1 cellular context compared by ENCODE assay signal in genomic region chr12:94207467-94208432, GRCh38.
TF ChIP-seq lines count a peak whose summit lies in the region.

No MANE protein-coding gene starts in this region.

TF ChIP-seq in GM12878, 131 proteins besides CTCF, POLR2A, EP300 and RAD21 (continued from another document and continues in another):
- TF ChIP-seq, protein P1, sequence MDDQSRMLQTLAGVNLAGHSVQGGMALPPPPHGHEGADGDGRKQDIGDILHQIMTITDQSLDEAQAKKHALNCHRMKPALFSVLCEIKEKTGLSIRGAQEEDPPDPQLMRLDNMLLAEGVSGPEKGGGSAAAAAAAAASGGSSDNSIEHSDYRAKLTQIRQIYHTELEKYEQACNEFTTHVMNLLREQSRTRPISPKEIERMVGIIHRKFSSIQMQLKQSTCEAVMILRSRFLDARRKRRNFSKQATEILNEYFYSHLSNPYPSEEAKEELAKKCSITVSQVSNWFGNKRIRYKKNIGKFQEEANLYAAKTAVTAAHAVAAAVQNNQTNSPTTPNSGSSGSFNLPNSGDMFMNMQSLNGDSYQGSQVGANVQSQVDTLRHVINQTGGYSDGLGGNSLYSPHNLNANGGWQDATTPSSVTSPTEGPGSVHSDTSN (IDR thresholded peaks at IDR 0.05; ENCODE audit: insufficient replicate concordance, low read depth, low read length), result peak; percentile 45
- TF ChIP-seq FOS (IDR thresholded peaks at IDR 0.05; ENCODE audit: borderline replicate concordance, extremely low read depth, insufficient read length), result no peak
- TF ChIP-seq KDM1A (IDR thresholded peaks at IDR 0.05; ENCODE audit: borderline replicate concordance), result no peak
- no peak; the same call in 1 of the 2 replicates for TF ChIP-seq BACH1 (IDR thresholded peaks at IDR 0.05; ENCODE audit: borderline replicate concordance)
- TF ChIP-seq RCOR1 (conservative IDR thresholded peaks at IDR 0.05; ENCODE audit: low read depth, low read length), result 0 out of 2 replicates have a peak, but pooled peaks have one; percentile 65
- TF ChIP-seq EGR1 (IDR thresholded peaks at IDR 0.05; ENCODE audit: borderline replicate concordance in 1 of 2, low read depth in 2 of 2, low read length in 2 of 2), result no peak
- no peak for TF ChIP-seq GATAD2B (conservative IDR thresholded peaks at IDR 0.05; ENCODE audit: low read depth)
- TF ChIP-seq GABPA (IDR thresholded peaks at IDR 0.05; ENCODE audit: low read depth), result peak; percentile 72
- TF ChIP-seq SREBF1 (IDR thresholded peaks at IDR 0.05; ENCODE audit: low read length), result no peak
- no peak for TF ChIP-seq SREBF2 (IDR thresholded peaks at IDR 0.05; ENCODE audit: low read length)
- TF ChIP-seq ZBTB11 (CRISPR knock-in tag; IDR thresholded peaks at IDR 0.05), result no peak
- TF ChIP-seq SUPT20H (IDR thresholded peaks at IDR 0.05; ENCODE audit: borderline replicate concordance, control insufficient read depth, low read depth, low read length), result no peak
- no peak for TF ChIP-seq BHLHE40 (IDR thresholded peaks at IDR 0.05; ENCODE audit: borderline replicate concordance in 1 of 2, low read depth in 2 of 2, low read length in 1 of 2)
- peak; percentile 87 for TF ChIP-seq NKRF (conservative IDR thresholded peaks at IDR 0.05)
- TF ChIP-seq SRF (IDR thresholded peaks at IDR 0.05; ENCODE audit: low read depth in 2 of 2, low read length in 2 of 2), result peak in 1 of 2 experiments; percentile 62; a peak in 1 of 4 replicates
- TF ChIP-seq, protein P2, sequence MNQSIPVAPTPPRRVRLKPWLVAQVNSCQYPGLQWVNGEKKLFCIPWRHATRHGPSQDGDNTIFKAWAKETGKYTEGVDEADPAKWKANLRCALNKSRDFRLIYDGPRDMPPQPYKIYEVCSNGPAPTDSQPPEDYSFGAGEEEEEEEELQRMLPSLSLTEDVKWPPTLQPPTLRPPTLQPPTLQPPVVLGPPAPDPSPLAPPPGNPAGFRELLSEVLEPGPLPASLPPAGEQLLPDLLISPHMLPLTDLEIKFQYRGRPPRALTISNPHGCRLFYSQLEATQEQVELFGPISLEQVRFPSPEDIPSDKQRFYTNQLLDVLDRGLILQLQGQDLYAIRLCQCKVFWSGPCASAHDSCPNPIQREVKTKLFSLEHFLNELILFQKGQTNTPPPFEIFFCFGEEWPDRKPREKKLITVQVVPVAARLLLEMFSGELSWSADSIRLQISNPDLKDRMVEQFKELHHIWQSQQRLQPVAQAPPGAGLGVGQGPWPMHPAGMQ (IDR thresholded peaks at IDR 0.05; ENCODE audit: borderline replicate concordance), result no peak
- TF ChIP-seq, protein P3, sequence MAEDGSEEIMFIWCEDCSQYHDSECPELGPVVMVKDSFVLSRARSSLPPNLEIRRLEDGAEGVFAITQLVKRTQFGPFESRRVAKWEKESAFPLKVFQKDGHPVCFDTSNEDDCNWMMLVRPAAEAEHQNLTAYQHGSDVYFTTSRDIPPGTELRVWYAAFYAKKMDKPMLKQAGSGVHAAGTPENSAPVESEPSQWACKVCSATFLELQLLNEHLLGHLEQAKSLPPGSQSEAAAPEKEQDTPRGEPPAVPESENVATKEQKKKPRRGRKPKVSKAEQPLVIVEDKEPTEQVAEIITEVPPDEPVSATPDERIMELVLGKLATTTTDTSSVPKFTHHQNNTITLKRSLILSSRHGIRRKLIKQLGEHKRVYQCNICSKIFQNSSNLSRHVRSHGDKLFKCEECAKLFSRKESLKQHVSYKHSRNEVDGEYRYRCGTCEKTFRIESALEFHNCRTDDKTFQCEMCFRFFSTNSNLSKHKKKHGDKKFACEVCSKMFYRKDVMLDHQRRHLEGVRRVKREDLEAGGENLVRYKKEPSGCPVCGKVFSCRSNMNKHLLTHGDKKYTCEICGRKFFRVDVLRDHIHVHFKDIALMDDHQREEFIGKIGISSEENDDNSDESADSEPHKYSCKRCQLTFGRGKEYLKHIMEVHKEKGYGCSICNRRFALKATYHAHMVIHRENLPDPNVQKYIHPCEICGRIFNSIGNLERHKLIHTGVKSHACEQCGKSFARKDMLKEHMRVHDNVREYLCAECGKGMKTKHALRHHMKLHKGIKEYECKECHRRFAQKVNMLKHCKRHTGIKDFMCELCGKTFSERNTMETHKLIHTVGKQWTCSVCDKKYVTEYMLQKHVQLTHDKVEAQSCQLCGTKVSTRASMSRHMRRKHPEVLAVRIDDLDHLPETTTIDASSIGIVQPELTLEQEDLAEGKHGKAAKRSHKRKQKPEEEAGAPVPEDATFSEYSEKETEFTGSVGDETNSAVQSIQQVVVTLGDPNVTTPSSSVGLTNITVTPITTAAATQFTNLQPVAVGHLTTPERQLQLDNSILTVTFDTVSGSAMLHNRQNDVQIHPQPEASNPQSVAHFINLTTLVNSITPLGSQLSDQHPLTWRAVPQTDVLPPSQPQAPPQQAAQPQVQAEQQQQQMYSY (CRISPR knock-in tag; IDR thresholded peaks at IDR 0.05), result no peak
- no peak for TF ChIP-seq ZSCAN29 (IDR thresholded peaks at IDR 0.05)
- TF ChIP-seq, protein P4, sequence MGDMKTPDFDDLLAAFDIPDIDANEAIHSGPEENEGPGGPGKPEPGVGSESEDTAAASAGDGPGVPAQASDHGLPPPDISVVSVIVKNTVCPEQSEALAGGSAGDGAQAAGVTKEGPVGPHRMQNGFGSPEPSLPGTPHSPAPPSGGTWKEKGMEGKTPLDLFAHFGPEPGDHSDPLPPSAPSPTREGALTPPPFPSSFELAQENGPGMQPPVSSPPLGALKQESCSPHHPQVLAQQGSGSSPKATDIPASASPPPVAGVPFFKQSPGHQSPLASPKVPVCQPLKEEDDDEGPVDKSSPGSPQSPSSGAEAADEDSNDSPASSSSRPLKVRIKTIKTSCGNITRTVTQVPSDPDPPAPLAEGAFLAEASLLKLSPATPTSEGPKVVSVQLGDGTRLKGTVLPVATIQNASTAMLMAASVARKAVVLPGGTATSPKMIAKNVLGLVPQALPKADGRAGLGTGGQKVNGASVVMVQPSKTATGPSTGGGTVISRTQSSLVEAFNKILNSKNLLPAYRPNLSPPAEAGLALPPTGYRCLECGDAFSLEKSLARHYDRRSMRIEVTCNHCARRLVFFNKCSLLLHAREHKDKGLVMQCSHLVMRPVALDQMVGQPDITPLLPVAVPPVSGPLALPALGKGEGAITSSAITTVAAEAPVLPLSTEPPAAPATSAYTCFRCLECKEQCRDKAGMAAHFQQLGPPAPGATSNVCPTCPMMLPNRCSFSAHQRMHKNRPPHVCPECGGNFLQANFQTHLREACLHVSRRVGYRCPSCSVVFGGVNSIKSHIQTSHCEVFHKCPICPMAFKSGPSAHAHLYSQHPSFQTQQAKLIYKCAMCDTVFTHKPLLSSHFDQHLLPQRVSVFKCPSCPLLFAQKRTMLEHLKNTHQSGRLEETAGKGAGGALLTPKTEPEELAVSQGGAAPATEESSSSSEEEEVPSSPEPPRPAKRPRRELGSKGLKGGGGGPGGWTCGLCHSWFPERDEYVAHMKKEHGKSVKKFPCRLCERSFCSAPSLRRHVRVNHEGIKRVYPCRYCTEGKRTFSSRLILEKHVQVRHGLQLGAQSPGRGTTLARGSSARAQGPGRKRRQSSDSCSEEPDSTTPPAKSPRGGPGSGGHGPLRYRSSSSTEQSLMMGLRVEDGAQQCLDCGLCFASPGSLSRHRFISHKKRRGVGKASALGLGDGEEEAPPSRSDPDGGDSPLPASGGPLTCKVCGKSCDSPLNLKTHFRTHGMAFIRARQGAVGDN (IDR thresholded peaks at IDR 0.05), result no peak; the same call in 1 of the 2 replicates
- TF ChIP-seq HDGF (IDR thresholded peaks at IDR 0.05), result no peak; the same call in 1 of the 2 replicates
- no peak for TF ChIP-seq RFX5 (IDR thresholded peaks at IDR 0.05; ENCODE audit: low read depth, low read length)
- no peak for TF ChIP-seq TCF3 (IDR thresholded peaks at IDR 0.05; ENCODE audit: borderline replicate concordance, insufficient read depth, low read depth, low read length)
- peak; percentile 47 for TF ChIP-seq TBL1XR1 (IDR thresholded peaks at IDR 0.05; ENCODE audit: low read depth, low read length)
- peak; percentile 22; the same call in 1 of the 2 replicates for TF ChIP-seq RUNX3 (IDR thresholded peaks at IDR 0.05; ENCODE audit: low read length)
- TF ChIP-seq IRF4 (IDR thresholded peaks at IDR 0.05; ENCODE audit: low read depth, low read length), result 0 out of 2 replicates have a peak, but pooled peaks have one; percentile 32
- no peak for TF ChIP-seq NR2C2 (IDR thresholded peaks at IDR 0.05; ENCODE audit: borderline replicate concordance, control insufficient read depth, insufficient read length, low read depth)
- TF ChIP-seq, protein P5, sequence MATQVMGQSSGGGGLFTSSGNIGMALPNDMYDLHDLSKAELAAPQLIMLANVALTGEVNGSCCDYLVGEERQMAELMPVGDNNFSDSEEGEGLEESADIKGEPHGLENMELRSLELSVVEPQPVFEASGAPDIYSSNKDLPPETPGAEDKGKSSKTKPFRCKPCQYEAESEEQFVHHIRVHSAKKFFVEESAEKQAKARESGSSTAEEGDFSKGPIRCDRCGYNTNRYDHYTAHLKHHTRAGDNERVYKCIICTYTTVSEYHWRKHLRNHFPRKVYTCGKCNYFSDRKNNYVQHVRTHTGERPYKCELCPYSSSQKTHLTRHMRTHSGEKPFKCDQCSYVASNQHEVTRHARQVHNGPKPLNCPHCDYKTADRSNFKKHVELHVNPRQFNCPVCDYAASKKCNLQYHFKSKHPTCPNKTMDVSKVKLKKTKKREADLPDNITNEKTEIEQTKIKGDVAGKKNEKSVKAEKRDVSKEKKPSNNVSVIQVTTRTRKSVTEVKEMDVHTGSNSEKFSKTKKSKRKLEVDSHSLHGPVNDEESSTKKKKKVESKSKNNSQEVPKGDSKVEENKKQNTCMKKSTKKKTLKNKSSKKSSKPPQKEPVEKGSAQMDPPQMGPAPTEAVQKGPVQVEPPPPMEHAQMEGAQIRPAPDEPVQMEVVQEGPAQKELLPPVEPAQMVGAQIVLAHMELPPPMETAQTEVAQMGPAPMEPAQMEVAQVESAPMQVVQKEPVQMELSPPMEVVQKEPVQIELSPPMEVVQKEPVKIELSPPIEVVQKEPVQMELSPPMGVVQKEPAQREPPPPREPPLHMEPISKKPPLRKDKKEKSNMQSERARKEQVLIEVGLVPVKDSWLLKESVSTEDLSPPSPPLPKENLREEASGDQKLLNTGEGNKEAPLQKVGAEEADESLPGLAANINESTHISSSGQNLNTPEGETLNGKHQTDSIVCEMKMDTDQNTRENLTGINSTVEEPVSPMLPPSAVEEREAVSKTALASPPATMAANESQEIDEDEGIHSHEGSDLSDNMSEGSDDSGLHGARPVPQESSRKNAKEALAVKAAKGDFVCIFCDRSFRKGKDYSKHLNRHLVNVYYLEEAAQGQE (IDR thresholded peaks at IDR 0.05; ENCODE audit: low read depth, low read length), result no peak; the same call in 1 of the 2 replicates
- TF ChIP-seq HDAC2 (IDR thresholded peaks at IDR 0.05), result no peak
- TF ChIP-seq FOXM1 (IDR thresholded peaks at IDR 0.05; ENCODE audit: low read depth, low read length), result peak; percentile 91
- TF ChIP-seq CBX5 (IDR thresholded peaks at IDR 0.05; ENCODE audit: low read depth), result peak; percentile 20; the same call in 1 of the 2 replicates
- TF ChIP-seq SMAD5 (IDR thresholded peaks at IDR 0.05; ENCODE audit: low read depth), result no peak
- TF ChIP-seq SIN3A (IDR thresholded peaks at IDR 0.05; ENCODE audit: low read depth, low read length), result peak; percentile 65; the same call in 1 of the 2 replicates
- TF ChIP-seq, protein P6, sequence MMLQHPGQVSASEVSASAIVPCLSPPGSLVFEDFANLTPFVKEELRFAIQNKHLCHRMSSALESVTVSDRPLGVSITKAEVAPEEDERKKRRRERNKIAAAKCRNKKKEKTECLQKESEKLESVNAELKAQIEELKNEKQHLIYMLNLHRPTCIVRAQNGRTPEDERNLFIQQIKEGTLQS (IDR thresholded peaks at IDR 0.05; ENCODE audit: borderline replicate concordance, extremely low read depth, low read depth, low read length), result no peak
- peak; percentile 26; the same call in 1 of the 2 replicates for TF ChIP-seq PAX5 (IDR thresholded peaks at IDR 0.05; ENCODE audit: borderline replicate concordance, low read depth, low read length)
- TF ChIP-seq ZZZ3 (IDR thresholded peaks at IDR 0.05; ENCODE audit: control insufficient read depth, insufficient read length, low read depth), result no peak
- no peak for TF ChIP-seq HDAC6 (IDR thresholded peaks at IDR 0.05; ENCODE audit: unreplicated experiment)
- no peak for TF ChIP-seq RAD51 (IDR thresholded peaks at IDR 0.05)
- TF ChIP-seq, protein P7, sequence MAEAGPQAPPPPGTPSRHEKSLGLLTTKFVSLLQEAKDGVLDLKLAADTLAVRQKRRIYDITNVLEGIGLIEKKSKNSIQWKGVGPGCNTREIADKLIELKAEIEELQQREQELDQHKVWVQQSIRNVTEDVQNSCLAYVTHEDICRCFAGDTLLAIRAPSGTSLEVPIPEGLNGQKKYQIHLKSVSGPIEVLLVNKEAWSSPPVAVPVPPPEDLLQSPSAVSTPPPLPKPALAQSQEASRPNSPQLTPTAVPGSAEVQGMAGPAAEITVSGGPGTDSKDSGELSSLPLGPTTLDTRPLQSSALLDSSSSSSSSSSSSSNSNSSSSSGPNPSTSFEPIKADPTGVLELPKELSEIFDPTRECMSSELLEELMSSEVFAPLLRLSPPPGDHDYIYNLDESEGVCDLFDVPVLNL (IDR thresholded peaks at IDR 0.05; ENCODE audit: low read depth, low read length), result no peak
